8 cellular contexts compared by ENCODE assay signal in genomic region chr17:49741009-49741691, GRCh38. TPM values are rescaled to one million over a fixed set of nuclear protein-coding genes. Genes with fewer than 3 reads are reported as not detected.
DNase-seq lines count a peak whose midpoint lies in the region; ATAC-seq lines count a peak whose summit lies in the region.

No MANE protein-coding gene starts in this region.

- DNase-seq in AG08396 (ENCODE audit: low spot score) = peak; percentile 51
- DNase-seq in activated CD4-positive, alpha-beta memory T cell treated with anti-CD3 and anti-CD28 coated beads for 36 hours = no peak
- DNase-seq in mucosa of gallbladder (ENCODE audit: low spot score) = no peak
- DNase-seq in retina = no peak
- DNase-seq in dedifferentiated amniotic fluid mesenchymal stem cell (ENCODE audit: extremely low spot score) = no peak

- H3K27me3 ChIP-seq in layer of hippocampus (ENCODE audit: control insufficient read depth, insufficient read depth, low read length) = no peaks in the 10 kb centered on the region

- peaks cover 9% of the 10 kb centered on the region for H3K36me3 Mint-ChIP-seq in activated CD4-positive, alpha-beta memory T cell treated with anti-CD3 and anti-CD28 coated beads for 36 hours

- H3K9me3 Mint-ChIP-seq in activated CD4-positive, alpha-beta memory T cell treated with anti-CD3 and anti-CD28 coated beads for 36 hours = no peaks in the 10 kb centered on the region

- H3K27ac Mint-ChIP-seq in activated CD4-positive, alpha-beta memory T cell treated with anti-CD3 and anti-CD28 coated beads for 36 hours = peak overlapping the region; percentile 100

- POLR2A ChIA-PET in activated CD4-positive, alpha-beta memory T cell treated with anti-CD3 and anti-CD28 coated beads for 36 hours (lab: Charles Lee) = interaction anchor here (1.0 to 6.1 kb wide), 5 partner anchors 7 to 33 kb away, joined by 3 to 50 read pairs (median 20); partner anchors contain the start of genes FAM117A and SLC35B1

- peak; percentile 51 for ATAC-seq in GM21723 (IDR thresholded peaks at IDR 0.05; ENCODE audit: unreplicated experiment)
- ATAC-seq in HG02588 (IDR thresholded peaks at IDR 0.05; ENCODE audit: unreplicated experiment) = no peak

- CTCF ChIA-PET in activated CD4-positive, alpha-beta memory T cell treated with anti-CD3 and anti-CD28 coated beads for 36 hours (lab: Charles Lee) = interaction anchor here (0.7 to 2.0 kb wide), 6 partner anchors 23 to 170 kb away, joined by 3 to 9 read pairs (median 4); partner anchors contain the start of gene SLC35B1

- intact Hi-C loops in activated CD4-positive, alpha-beta memory T cell treated with anti-CD3 and anti-CD28 coated beads for 36 hours (cut with micrococcal nuclease) = loop anchor here (2.0 kb wide), 1 partner anchor 64 kb away; no protein-coding TSS in a partner anchor

- H3K4me3 Mint-ChIP-seq in activated CD4-positive, alpha-beta memory T cell treated with anti-CD3 and anti-CD28 coated beads for 36 hours = peak overlapping the region; percentile 85

- no peaks in the 10 kb centered on the region for H3K27me3 Mint-ChIP-seq in activated CD4-positive, alpha-beta memory T cell treated with anti-CD3 and anti-CD28 coated beads for 36 hours

- peak overlapping the region; percentile 35 for H3K27ac ChIP-seq in layer of hippocampus (ENCODE audit: low read depth, low read length)

- H3K4me1 Mint-ChIP-seq in activated CD4-positive, alpha-beta memory T cell treated with anti-CD3 and anti-CD28 coated beads for 36 hours (ENCODE audit: low read depth) = peaks cover 87% of the 10 kb centered on the region

RNA-seq across cellular contexts. Expression of gene FAM117A, which starts 22.8 kb away (rescaled TPM):
- total RNA-seq in activated CD4-positive, alpha-beta memory T cell treated with anti-CD3 and anti-CD28 coated beads for 36 hours = 10 to 100 TPM; 20.9 to 21.6 TPM
- 14.2 TPM for total RNA-seq in mucosa of gallbladder

RNA-seq across cellular contexts. Expression of gene SLC35B1, which starts 33.4 kb away (rescaled TPM):
- 10 to 100 TPM; 48.3 to 54.1 TPM for total RNA-seq in activated CD4-positive, alpha-beta memory T cell treated with anti-CD3 and anti-CD28 coated beads for 36 hours
- 35.3 TPM for total RNA-seq in mucosa of gallbladder

RNA-seq across cellular contexts. Expression of gene KAT7, which starts 47.3 kb away (rescaled TPM):
- 10 to 100 TPM; 60.5 to 65.8 TPM for total RNA-seq in activated CD4-positive, alpha-beta memory T cell treated with anti-CD3 and anti-CD28 coated beads for 36 hours
- total RNA-seq in mucosa of gallbladder = 63.8 TPM
